ENCODE assay signal across 8 cellular contexts in genomic region chr14:31419179-31420012, GRCh38. TPM values are rescaled to one million over a fixed set of nuclear protein-coding genes. Genes with fewer than 3 reads are reported as not detected.
A peak's percentile ranks its signal among the peaks of the same experiment; 100 is the strongest.
DNase-seq lines count a peak whose midpoint lies in the region; ATAC-seq and TF ChIP-seq lines count a peak whose summit lies in the region.

No MANE protein-coding gene starts in this region.

- TF ChIP-seq CTCF in WERI-Rb-1 (IDR thresholded peaks at IDR 0.05; ENCODE audit: low read depth, low read length), result no peak
- TF ChIP-seq CTCF in glutamatergic neuron (IDR thresholded peaks at IDR 0.05; ENCODE audit: partially characterized antibody, unreplicated experiment), result no peak

- no peak for DNase-seq in activated T-cell treated with anti-CD3 and anti-CD28 coated beads, Interleukin-2, amount 50 U/mL, for 72 hours
- DNase-seq in activated T-cell treated with anti-CD3 and anti-CD28 coated beads for 4 hours, result no peak
- no peak for DNase-seq in WERI-Rb-1
- no peak for DNase-seq in glutamatergic neuron
- no peak for DNase-seq in activated effector memory CD4-positive, alpha-beta T cell treated with Interleukin-2 at 50 U/mL for 16 hours
- DNase-seq in NCI-H146 treated with DMSO at 0.1 percent for 48 hours (lab: John Stamatoyannopoulos, UW; ENCODE audit: unreplicated experiment), result no peak

- ATAC-seq in activated T-cell treated with anti-CD3 and anti-CD28 coated beads, Interleukin-2, amount 50 U/mL, for 72 hours (replicated peaks in 1 of 2), result no peak
- no peak for ATAC-seq in HG02642 (IDR thresholded peaks at IDR 0.05; ENCODE audit: poor library complexity, unreplicated experiment)

- peak overlapping the region; percentile 14 for H3K27ac Mint-ChIP-seq in activated T-cell treated with anti-CD3 and anti-CD28 coated beads, Interleukin-2, amount 50 U/mL, for 72 hours
- H3K27ac Mint-ChIP-seq in glutamatergic neuron (ENCODE audit: unreplicated experiment), result no peak overlapping the region

- peak overlapping the region; percentile 40; the same call in 1 of the 2 replicates for H3K27ac ChIP-seq in WERI-Rb-1
- peak overlapping the region in 20 of 21 experiments; percentile 67 to 91 (median 86) for H3K27ac ChIP-seq in skin epidermis

- no peaks in the 10 kb centered on the region for H3K9me3 Mint-ChIP-seq in activated T-cell treated with anti-CD3 and anti-CD28 coated beads, Interleukin-2, amount 50 U/mL, for 72 hours
- H3K9me3 Mint-ChIP-seq in glutamatergic neuron (ENCODE audit: unreplicated experiment), result no peaks in the 10 kb centered on the region

- no peaks in the 10 kb centered on the region for H3K9me3 ChIP-seq in WERI-Rb-1 (ENCODE audit: severe bottlenecking)

- H3K4me1 Mint-ChIP-seq in activated T-cell treated with anti-CD3 and anti-CD28 coated beads, Interleukin-2, amount 50 U/mL, for 72 hours (ENCODE audit: low read depth), result peaks cover 32% of the 10 kb centered on the region
- peaks cover 7% of the 10 kb centered on the region for H3K4me1 Mint-ChIP-seq in glutamatergic neuron (ENCODE audit: low read depth, unreplicated experiment)

- peaks cover 1% of the 10 kb centered on the region in 2 donors for H3K36me3 Mint-ChIP-seq in activated T-cell treated with anti-CD3 and anti-CD28 coated beads, Interleukin-2, amount 50 U/mL, for 72 hours (ENCODE audit: insufficient read depth in 2 of 2)
- H3K36me3 Mint-ChIP-seq in glutamatergic neuron (ENCODE audit: unreplicated experiment), result no peaks in the 10 kb centered on the region

- H3K27me3 ChIP-seq in WERI-Rb-1 (ENCODE audit: insufficient read depth, low read depth, severe bottlenecking), result no peaks in the 10 kb centered on the region

- no peaks in the 10 kb centered on the region for H3K27me3 Mint-ChIP-seq in activated T-cell treated with anti-CD3 and anti-CD28 coated beads, Interleukin-2, amount 50 U/mL, for 72 hours (ENCODE audit: low read depth)
- no peaks in the 10 kb centered on the region for H3K27me3 Mint-ChIP-seq in glutamatergic neuron (ENCODE audit: unreplicated experiment)

- peak overlapping the region; percentile 84 to 89 for H3K4me3 Mint-ChIP-seq in activated T-cell treated with anti-CD3 and anti-CD28 coated beads, Interleukin-2, amount 50 U/mL, for 72 hours
- H3K4me3 Mint-ChIP-seq in glutamatergic neuron (ENCODE audit: unreplicated experiment), result peak overlapping the region; percentile 91

- H3K36me3 ChIP-seq in WERI-Rb-1, result no peaks in the 10 kb centered on the region

- peak overlapping the region; percentile 98 for H3K4me3 ChIP-seq in WERI-Rb-1 (ENCODE audit: low read depth, low read length)
- peak overlapping the region; percentile 72 to 98 (median 93) for H3K4me3 ChIP-seq in skin epidermis

RNA-seq across cellular contexts. Expression of gene HEATR5A, which starts 1.0 kb away (rescaled TPM):
- 10 to 100 TPM; 11.4 to 13.3 TPM for total RNA-seq in activated T-cell treated with anti-CD3 and anti-CD28 coated beads, Interleukin-2, amount 50 U/mL, for 72 hours
- total RNA-seq in glutamatergic neuron (ENCODE audit: unreplicated experiment), result 14.1 TPM

RNA-seq across cellular contexts. Expression of gene DTD2, which starts 37.9 kb away (rescaled TPM):
- total RNA-seq in activated T-cell treated with anti-CD3 and anti-CD28 coated beads, Interleukin-2, amount 50 U/mL, for 72 hours, result 10 to 100 TPM; 13.5 to 20.7 TPM
- 10.3 TPM for total RNA-seq in glutamatergic neuron (ENCODE audit: unreplicated experiment)
